8 cellular contexts compared by ENCODE assay signal in genomic region chr16:88784856-88785105, GRCh38.
A peak's percentile ranks its signal among the peaks of the same experiment; 100 is the strongest.
DNase-seq lines count a peak whose midpoint lies in the region; ATAC-seq and TF ChIP-seq lines count a peak whose summit lies in the region.

No MANE protein-coding gene starts in this region.

- no peak overlapping the region for H3K4me2 ChIP-seq in MM.1S (ENCODE audit: low read depth, low read length)

- H2AFZ ChIP-seq in MM.1S (ENCODE audit: low read length) (no peak overlapping the region), neuron (ENCODE audit: low read depth, low read length) (peak overlapping the region; percentile 36)

- peak overlapping the region; percentile 79 for H3K27ac ChIP-seq in C4-2B
- peak overlapping the region; percentile 88; the same call in 1 of the 2 replicates for H3K27ac ChIP-seq in MM.1S (ENCODE audit: low read length)

- H3K36me3 ChIP-seq in MM.1S (replicated peaks; ENCODE audit: insufficient read depth, low read length), result no peaks in the 10 kb centered on the region
- H3K36me3 ChIP-seq in neuron (ENCODE audit: insufficient read depth, low read length), result no peaks in the 10 kb centered on the region

- H3K4me1 ChIP-seq in MM.1S (ENCODE audit: low read length) (peaks cover 16% of the 10 kb centered on the region; the same call in 1 of the 2 replicates), neuron (ENCODE audit: insufficient read depth, low read length) (no peaks in the 10 kb centered on the region)

- DNase-seq in MM.1S, result no peak
- no peak for DNase-seq in epithelial cell of esophagus (ENCODE audit: low read depth)
- no peak for DNase-seq in NCI-H128 (lab: John Stamatoyannopoulos, UW; ENCODE audit: unreplicated experiment)
- no peak for DNase-seq in NCI-H2029 treated with DMSO at 0.1 percent for 48 hours (lab: John Stamatoyannopoulos, UW)
- no peak for DNase-seq in COR-L47 (lab: John Stamatoyannopoulos, UW)

- H3K4me3 ChIP-seq in MM.1S (ENCODE audit: low read length) (peak overlapping the region; percentile 77), epithelial cell of esophagus (ENCODE audit: low read length) (peak overlapping the region; percentile 37), neuron (ENCODE audit: low read length) (peak overlapping the region; percentile 28)

- H3K9me3 ChIP-seq in MM.1S (replicated peaks; ENCODE audit: insufficient read depth, low read length), result no peaks in the 10 kb centered on the region
- H3K9me3 ChIP-seq in neuron (ENCODE audit: low read length), result no peaks in the 10 kb centered on the region

- no peaks in the 10 kb centered on the region for H4K20me1 ChIP-seq in MM.1S (ENCODE audit: insufficient read depth, low read length)

- peaks cover 49% of the 10 kb centered on the region for H3K79me2 ChIP-seq in MM.1S (ENCODE audit: low read length)

- H3K9me2 ChIP-seq in MM.1S (replicated peaks; ENCODE audit: insufficient read depth, low read length), result no peaks in the 10 kb centered on the region

- H3F3A ChIP-seq in MM.1S (ENCODE audit: insufficient read depth, low read length), result peaks cover 21% of the 10 kb centered on the region

- TF ChIP-seq CTCF in C4-2B (conservative IDR thresholded peaks at IDR 0.05), result no peak
- TF ChIP-seq CTCF in MM.1S (IDR thresholded peaks at IDR 0.05; ENCODE audit: low read length), result no peak
- TF ChIP-seq CTCF in epithelial cell of esophagus (IDR thresholded peaks at IDR 0.05; ENCODE audit: insufficient read depth, low read depth, low read length, missing control alignments), result no peak

- no peak for ATAC-seq in HG02885 (IDR thresholded peaks at IDR 0.05; ENCODE audit: poor library complexity, unreplicated experiment)

- peak overlapping the region; percentile 77 for H3K9ac ChIP-seq in MM.1S (ENCODE audit: low read length)

- H3K27me3 ChIP-seq in MM.1S (replicated peaks; ENCODE audit: insufficient read depth, low read length), result no peaks in the 10 kb centered on the region
- peaks cover 36% of the 10 kb centered on the region for H3K27me3 ChIP-seq in neuron (ENCODE audit: insufficient read depth, low read length)
